ENCODE assay signal across 11 cellular contexts in the genomic region with DNA sequence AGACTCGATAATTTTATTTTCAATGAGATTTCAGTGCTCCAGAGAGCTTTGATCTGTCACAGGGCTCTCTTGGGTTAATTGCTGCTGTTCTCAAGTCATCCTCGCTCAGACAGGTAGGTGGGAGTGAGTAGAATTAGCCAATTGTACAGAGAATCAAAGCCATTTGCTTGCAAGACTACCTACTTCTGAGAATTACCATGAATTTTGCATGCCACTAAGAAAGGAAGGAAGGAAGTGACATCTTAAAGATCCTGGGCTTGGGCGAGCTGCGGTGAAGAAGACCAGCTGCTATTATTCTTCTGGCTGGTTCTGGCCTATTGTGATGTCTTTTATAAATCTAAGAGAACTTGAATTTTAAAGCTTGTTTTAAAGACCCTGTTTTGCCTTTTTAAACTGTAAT.
DNase-seq lines count a peak whose midpoint lies in the region; ATAC-seq and TF ChIP-seq lines count a peak whose summit lies in the region.
"Had no signal": no experiment of that assay in that cellular context is flagged by ENCODE, and none has a peak within 500 bp of the region (broad histone marks: within the 10 kb centered on the region; RNA-seq: fewer than 3 reads in every experiment).

No MANE protein-coding gene starts in this region.

- ATAC-seq in naive thymus-derived CD8-positive, alpha-beta T cell: peak; percentile 61 to 94
- ATAC-seq in esophagus mucosa: no peak

- no peaks in the 10 kb centered on the region for H4K20me1 ChIP-seq in DOHH2 (ENCODE audit: control insufficient read depth, insufficient read depth, low read depth, low read length)
- no peaks in the 10 kb centered on the region for H4K20me1 ChIP-seq in OCI-LY7 (ENCODE audit: insufficient read depth, low read length)
- H4K20me1 ChIP-seq in hepatocyte (ENCODE audit: insufficient read depth, poor library complexity, severe bottlenecking): no peaks in the 10 kb centered on the region

- peak overlapping the region; percentile 37 to 86 (median 78) for H3K4me3 Mint-ChIP-seq in naive thymus-derived CD8-positive, alpha-beta T cell

- peaks cover 15% of the 10 kb centered on the region for H3F3A ChIP-seq in DOHH2 (ENCODE audit: control insufficient read depth, insufficient read depth)

- peak overlapping the region; percentile 61 for H3K4me3 ChIP-seq in DOHH2 (ENCODE audit: low read length)
- peak overlapping the region; percentile 60 for H3K4me3 ChIP-seq in OCI-LY7 (ENCODE audit: low read depth, low read length, poor library complexity, severe bottlenecking)
- no peak overlapping the region for H3K4me3 ChIP-seq in breast epithelium
- no peak overlapping the region for H3K4me3 ChIP-seq in hepatocyte
- H3K4me3 ChIP-seq: testis had no signal

- H3K27me3 Mint-ChIP-seq in naive thymus-derived CD8-positive, alpha-beta T cell: no peaks in the 10 kb centered on the region

- intact Hi-C loops in OCI-LY7 (cut with micrococcal nuclease; ENCODE audit: unreplicated experiment) (loop anchor here (1.0 to 5.0 kb wide), 8 partner anchors 18 to 252 kb away; a partner anchor contains a TSS), breast epithelium (cut with DNase I; ENCODE audit: low total_unique reads) (no loop called here)

- TF ChIP-seq CTCF in DOHH2 (IDR thresholded peaks at IDR 0.05; ENCODE audit: low read depth, low read length, poor library complexity, severe bottlenecking): no peak
- no peak; the same call in 1 of the 2 replicates for TF ChIP-seq CTCF in OCI-LY7 (conservative IDR thresholded peaks at IDR 0.05; ENCODE audit: low read length)
- no peak for TF ChIP-seq CTCF in breast epithelium (IDR thresholded peaks at IDR 0.05)
- no peak for TF ChIP-seq CTCF in hepatocyte (IDR thresholded peaks at IDR 0.05; ENCODE audit: poor library complexity)

- peaks cover 0 to 2% (median 0%) of the 10 kb centered on the region in 9 donors for H3K9me3 Mint-ChIP-seq in naive thymus-derived CD8-positive, alpha-beta T cell

- TF ChIP-seq POLR2A in breast epithelium (IDR thresholded peaks at IDR 0.05): no peak

- CTCF ChIA-PET in OCI-LY7 (lab: Charles Lee; ENCODE audit: unreplicated experiment): interaction anchor here (0.6 to 1.1 kb wide), 3 partner anchors 17 to 190 kb away, joined by 3 to 4 read pairs (median 3); no protein-coding TSS in a partner anchor

- H3K36me3 ChIP-seq in DOHH2 (ENCODE audit: control insufficient read depth, low read length): no peaks in the 10 kb centered on the region
- no peaks in the 10 kb centered on the region for H3K36me3 ChIP-seq in OCI-LY7 (ENCODE audit: insufficient read depth, low read length)
- H3K36me3 ChIP-seq in breast epithelium: no peaks in the 10 kb centered on the region
- H3K36me3 ChIP-seq in hepatocyte (replicated peaks; ENCODE audit: insufficient read depth, low read depth): no peaks in the 10 kb centered on the region

- H3K27ac ChIP-seq in DOHH2 (ENCODE audit: low read depth, low read length) (peak overlapping the region; percentile 90), OCI-LY7 (ENCODE audit: low read depth, low read length, poor library complexity, severe bottlenecking) (peak overlapping the region; percentile 96), breast epithelium (no peak overlapping the region), hepatocyte (no peak overlapping the region)
- H3K27ac ChIP-seq: testis had no signal

- no TSS peak for BruUV-seq in OCI-LY7 (replicated peaks; lab: Mats Ljungman, UMichigan)

- H3K79me2 ChIP-seq in DOHH2 (ENCODE audit: control insufficient read depth, low read length) (no peaks in the 10 kb centered on the region), OCI-LY7 (ENCODE audit: insufficient read depth, low read depth, low read length) (no peaks in the 10 kb centered on the region), hepatocyte (no peaks in the 10 kb centered on the region)

- no peaks in the 10 kb centered on the region for H3K9me2 ChIP-seq in DOHH2 (replicated peaks; ENCODE audit: control insufficient read depth, low read length)
- H3K9me2 ChIP-seq in OCI-LY7 (ENCODE audit: insufficient read depth, low read length): no peaks in the 10 kb centered on the region
- H3K9me2 ChIP-seq in hepatocyte (replicated peaks; ENCODE audit: insufficient read depth): no peaks in the 10 kb centered on the region

- 81% methylated on average over 4 of the region's 4 CpGs for WGBS in hepatocyte (ENCODE audit: low lambda C conversion rate, missing lambda C conversion rate)

- no peaks in the 10 kb centered on the region for H3K36me3 Mint-ChIP-seq in naive thymus-derived CD8-positive, alpha-beta T cell

- H3K4me1 ChIP-seq in DOHH2 (ENCODE audit: control insufficient read depth, low read length) (peaks cover 92% of the 10 kb centered on the region), OCI-LY7 (ENCODE audit: insufficient read depth, low read length, poor library complexity, severe bottlenecking) (peaks cover 89% of the 10 kb centered on the region), breast epithelium (no peaks in the 10 kb centered on the region), hepatocyte (ENCODE audit: insufficient read depth) (peaks cover 56% of the 10 kb centered on the region)
- H3K4me1 ChIP-seq: testis had no signal

- peak overlapping the region; percentile 77 for H3K4me2 ChIP-seq in DOHH2 (ENCODE audit: low read length)
- H3K4me2 ChIP-seq in OCI-LY7 (ENCODE audit: low read length): peak overlapping the region; percentile 83
- no peak overlapping the region for H3K4me2 ChIP-seq in hepatocyte

- DNase-seq in OCI-LY7 (ENCODE audit: low spot score) (peak; percentile 93), NCI-H748 (lab: John Stamatoyannopoulos, UW; ENCODE audit: unreplicated experiment) (no peak), breast epithelium (ENCODE audit: low spot score in 2 of 2) (no peak), hepatocyte (ENCODE audit: low spot score) (no peak)
- DNase-seq in activated effector memory CD4-positive, alpha-beta T cell treated with Interleukin-2 at 50 U/mL for 16 hours: peak; percentile 38
- DNase-seq in naive thymus-derived CD8-positive, alpha-beta T cell: peak in 6 of 10 donors; percentile 8 to 53 (median 34)
- DNase-seq: islet precursor cell, NCI-H1930, testis had no signal

- POLR2A ChIA-PET in OCI-LY7 (lab: Charles Lee): interaction anchor here (0.7 to 8.7 kb wide), 28 partner anchors 10 to 261 kb away, joined by 3 to 122 read pairs (median 4); no protein-coding TSS in a partner anchor
- POLR2A ChIA-PET in naive thymus-derived CD8-positive, alpha-beta T cell (lab: Charles Lee): interaction anchor here (0.5 to 1.3 kb wide), 2 partner anchors 14 to 1328 kb away, joined by 4 to 7 read pairs; no protein-coding TSS in a partner anchor

- H2AFZ ChIP-seq in OCI-LY7 (ENCODE audit: low read length) (no peak overlapping the region), hepatocyte (no peak overlapping the region)

- no peaks in the 10 kb centered on the region for H3K9me3 ChIP-seq in DOHH2 (ENCODE audit: control insufficient read depth, insufficient read depth, low read length)
- H3K9me3 ChIP-seq in OCI-LY7 (ENCODE audit: low read length): no peaks in the 10 kb centered on the region
- H3K9me3 ChIP-seq in breast epithelium: no peaks in the 10 kb centered on the region
- H3K9me3 ChIP-seq in hepatocyte (ENCODE audit: low read depth): no peaks in the 10 kb centered on the region
- H3K9me3 ChIP-seq: testis had no signal

- H3K27me3 ChIP-seq in DOHH2 (ENCODE audit: control insufficient read depth, low read length) (no peaks in the 10 kb centered on the region), breast epithelium (no peaks in the 10 kb centered on the region), hepatocyte (no peaks in the 10 kb centered on the region)
- H3K27me3 ChIP-seq: testis had no signal

- H3K4me1 Mint-ChIP-seq in naive thymus-derived CD8-positive, alpha-beta T cell: peaks cover 35 to 78% (median 69%) of the 10 kb centered on the region in 4 donors

- peak overlapping the region; percentile 56 to 94 (median 89) for H3K27ac Mint-ChIP-seq in naive thymus-derived CD8-positive, alpha-beta T cell

Comparison
In these comparisons a context has a peak if more than half of its experiments do, and no peak if none do; other contexts are left out.
1. H3K27ac ChIP-seq: peak in DOHH2 (single experiment) and OCI-LY7 (single experiment); none in breast epithelium (0 of 2) and hepatocyte (single experiment).
2. H3K4me3 ChIP-seq: peak in DOHH2 (single experiment) and OCI-LY7 (single experiment); none in breast epithelium (0 of 3) and hepatocyte (single experiment).
3. DNase-seq: peak in OCI-LY7 (single experiment), activated effector memory CD4-positive, alpha-beta T cell treated with Interleukin-2 at 50 U/mL for 16 hours (single experiment) and naive thymus-derived CD8-positive, alpha-beta T cell (6 of 10); none in NCI-H748 (single experiment), breast epithelium (0 of 2) and hepatocyte (single experiment).